ENCODE assay signal across 21 cellular contexts in the genomic region with DNA sequence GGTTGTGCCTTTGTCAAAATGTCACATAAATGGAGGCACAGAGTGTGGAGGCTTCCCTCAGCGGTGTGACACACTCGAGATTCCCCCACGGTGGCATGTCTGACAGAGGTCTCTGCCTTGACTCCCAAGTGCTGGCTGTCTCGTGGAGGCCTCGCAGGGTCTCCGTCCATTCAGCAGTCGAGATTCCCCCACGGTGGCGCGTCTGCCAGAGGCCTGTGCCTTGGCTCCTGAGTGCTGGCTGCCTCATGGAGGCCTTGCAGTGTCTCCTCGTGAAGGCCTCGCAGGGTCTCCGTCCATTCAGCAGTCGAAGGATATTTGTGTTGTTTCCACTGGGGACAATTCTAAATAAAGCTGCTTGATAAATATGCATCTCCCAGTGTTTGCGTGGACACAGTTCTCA.
"Had no signal": no experiment of that assay in that cellular context is flagged by ENCODE, and none has a peak within 500 bp of the region (broad histone marks: within the 10 kb centered on the region; RNA-seq: fewer than 3 reads in every experiment).

No MANE protein-coding gene starts in this region.

- ATAC-seq: SK-N-SH treated with all-trans-retinoic acid at 6 μM for 48 hours had no signal

- H3K4me1 ChIP-seq: SJCRH30 had no signal

- H3K4me3 ChIP-seq: MG63, SJCRH30 had no signal

- H3K36me3 ChIP-seq: MG63, SJCRH30 had no signal

- H3K27me3 ChIP-seq: MG63, SJCRH30 had no signal

- H3K27ac ChIP-seq: SJCRH30 had no signal

- DNase-seq: IMR-90, Karpas-422, KG1, MG63, NCI-H1092, NCI-H1105 treated with DMSO at 0.1 percent for 48 hours, NCI-H1436, NCI-H187, NCI-H2029, NCI-H2081 treated with DMSO at 0.1 percent for 48 hours, NCI-H2171, NCI-H226, NCI-H446, NCI-H510A, NCI-H524 treated with DMSO at 0.1 percent for 48 hours, NCI-H69, NCI-H774, RPMI8226, SHP77 treated with DMSO at 0.1 percent for 48 hours, SJCRH30 had no signal

- H3K9me3 ChIP-seq: MG63, SJCRH30 had no signal
